13 cellular contexts compared by ENCODE assay signal in genomic region chr20:47748851-47749250, GRCh38. TPM values are rescaled to one million over a fixed set of nuclear protein-coding genes. Genes with fewer than 3 reads are reported as not detected.
DNase-seq lines count a peak whose midpoint lies in the region; ATAC-seq and TF ChIP-seq lines count a peak whose summit lies in the region.
"Had no signal": no experiment of that assay in that cellular context is flagged by ENCODE, and none has a peak within 500 bp of the region (broad histone marks: within the 10 kb centered on the region; RNA-seq: fewer than 3 reads in every experiment).

No MANE protein-coding gene starts in this region.

- no peaks in the 10 kb centered on the region for H3K27me3 ChIP-seq in heart right ventricle
- H3K27me3 ChIP-seq in gastroesophageal sphincter, result no peaks in the 10 kb centered on the region
- no peaks in the 10 kb centered on the region for H3K27me3 ChIP-seq in uterus
- H3K27me3 ChIP-seq in testis, result no peaks in the 10 kb centered on the region
- H3K27me3 ChIP-seq: cardiac muscle cell, esophagus muscularis mucosa had no signal

- H3K4me3 ChIP-seq in heart right ventricle (no peak overlapping the region), gastroesophageal sphincter (no peak overlapping the region), uterus (no peak overlapping the region), testis (no peak overlapping the region)
- H3K4me3 ChIP-seq: cardiac muscle cell, esophagus muscularis mucosa had no signal

- TF ChIP-seq CTCF in heart right ventricle (IDR thresholded peaks at IDR 0.05) (no peak), gastroesophageal sphincter (IDR thresholded peaks at IDR 0.05) (no peak), uterus (IDR thresholded peaks at IDR 0.05) (no peak), testis (IDR thresholded peaks at IDR 0.05) (no peak)

- H3K36me3 ChIP-seq in heart right ventricle (peaks cover 0 to 20% (median 0%) of the 10 kb centered on the region in 9 donors), gastroesophageal sphincter (peaks cover 0 to 19% of the 10 kb centered on the region in 2 donors), uterus (no peaks in the 10 kb centered on the region), testis (ENCODE audit: low read depth, missing control alignments) (no peaks in the 10 kb centered on the region)
- H3K36me3 ChIP-seq: cardiac muscle cell had no signal

- TF ChIP-seq POLR2A in gastroesophageal sphincter (IDR thresholded peaks at IDR 0.05) (no peak), uterus (IDR thresholded peaks at IDR 0.05) (no peak), testis (IDR thresholded peaks at IDR 0.05) (no peak)

- WGBS in heart right ventricle, 2 donors, result 67 to 84% methylated on average over 5 of the region's 5 CpGs
- 72 to 83% methylated on average over 4 to 5 of the region's 5 CpGs for WGBS in gastroesophageal sphincter (ENCODE audit: low coverage in 1 of 2), 2 donors
- WGBS in testis, 2 donors, result 77 to 78% methylated on average over 5 of the region's 5 CpGs

- ATAC-seq in heart right ventricle (peak in 4 of 8 donors; percentile 22 to 59 (median 36)), Right ventricle myocardium inferior (no peak), gastroesophageal sphincter (no peak)

- no peak for TF ChIP-seq EP300 in gastroesophageal sphincter (IDR thresholded peaks at IDR 0.05)

- H3K4me1 ChIP-seq in heart right ventricle (peaks cover 0 to 35% (median 20%) of the 10 kb centered on the region in 9 donors), gastroesophageal sphincter (peaks cover 0 to 31% (median 0%) of the 10 kb centered on the region in 3 donors), uterus (no peaks in the 10 kb centered on the region), testis (peaks cover 15% of the 10 kb centered on the region)

- no peaks in the 10 kb centered on the region for H3K9me3 ChIP-seq in heart right ventricle
- H3K9me3 ChIP-seq in gastroesophageal sphincter, result no peaks in the 10 kb centered on the region
- H3K9me3 ChIP-seq in uterus, result no peaks in the 10 kb centered on the region
- no peaks in the 10 kb centered on the region for H3K9me3 ChIP-seq in testis
- H3K9me3 ChIP-seq: esophagus muscularis mucosa had no signal

- intact Hi-C loops in heart right ventricle (cut with DNase I) (loop anchor here in 1 of 10 donors (1.0 to 2.0 kb wide), 2 partner anchors 20 to 24 kb away; no protein-coding TSS in a partner anchor), Right ventricle myocardium inferior (cut with DNase I) (no loop called here), uterus (cut with DNase I; ENCODE audit: low total_unique reads) (no loop called here), testis (cut with DNase I; ENCODE audit: low total_unique reads) (no loop called here)

- DNase-seq in heart right ventricle, result no peak
- DNase-seq in Right ventricle myocardium inferior (ENCODE audit: missing footprints), result no peak
- DNase-seq in NOMO-1 treated with dmso at 0.1 percent for 144 hours (lab: John Stamatoyannopoulos, UW; ENCODE audit: unreplicated experiment), result peak; percentile 71
- no peak for DNase-seq in uterus
- DNase-seq in testis, result no peak
- DNase-seq in GOT3 (lab: John Stamatoyannopoulos, UW), result no peak
- DNase-seq in SW 1271 (lab: John Stamatoyannopoulos, UW), result no peak
- DNase-seq: activated CD4-positive, CD25-positive, alpha-beta regulatory T cell; NCI-H1694; RPMI8226 had no signal

- H3K27ac ChIP-seq in heart right ventricle (peak overlapping the region in 9 of 10 donors; percentile 4 to 70 (median 55)), gastroesophageal sphincter (peak overlapping the region in 3 of 4 donors; percentile 8 to 55 (median 48)), uterus (peak overlapping the region; percentile 5 to 56), testis (no peak overlapping the region)
- H3K27ac ChIP-seq: cardiac muscle cell had no signal

RNA-seq across cellular contexts. Expression of gene SULF2, which starts 36.4 kb away (rescaled TPM):
- total RNA-seq in heart right ventricle (10 to 100 TPM; 16.7 to 39.9 (median 26.4) TPM), Right ventricle myocardium inferior (29.5 TPM), gastroesophageal sphincter (100 to 1,000 TPM in 1 of 4 donors, 10 to 100 TPM in 3; 41.2 to 177 (median 62.3) TPM), uterus (100 to 1,000 TPM in 2 of 4 donors, 10 to 100 TPM in 2; 95.9 to 558 (median 213) TPM), testis (100 to 1,000 TPM in 1 of 2 donors, 10 to 100 TPM in 1; 95.6 to 117 TPM)
- polyA plus RNA-seq in heart right ventricle (10 to 100 TPM; 21.0 to 40.6 TPM), testis (ENCODE audit: insufficient read depth, low read depth, low replicate concordance) (61.5 TPM)

Comparison
In these comparisons a context has a peak if more than half of its experiments do, and no peak if none do; other contexts are left out.
1. H3K27ac ChIP-seq: peak in heart right ventricle (9 of 10), gastroesophageal sphincter (3 of 4) and uterus (2 of 2); none in testis (0 of 2).